Comparison of ENCODE assay signal across 1 cellular context in the genomic region with DNA sequence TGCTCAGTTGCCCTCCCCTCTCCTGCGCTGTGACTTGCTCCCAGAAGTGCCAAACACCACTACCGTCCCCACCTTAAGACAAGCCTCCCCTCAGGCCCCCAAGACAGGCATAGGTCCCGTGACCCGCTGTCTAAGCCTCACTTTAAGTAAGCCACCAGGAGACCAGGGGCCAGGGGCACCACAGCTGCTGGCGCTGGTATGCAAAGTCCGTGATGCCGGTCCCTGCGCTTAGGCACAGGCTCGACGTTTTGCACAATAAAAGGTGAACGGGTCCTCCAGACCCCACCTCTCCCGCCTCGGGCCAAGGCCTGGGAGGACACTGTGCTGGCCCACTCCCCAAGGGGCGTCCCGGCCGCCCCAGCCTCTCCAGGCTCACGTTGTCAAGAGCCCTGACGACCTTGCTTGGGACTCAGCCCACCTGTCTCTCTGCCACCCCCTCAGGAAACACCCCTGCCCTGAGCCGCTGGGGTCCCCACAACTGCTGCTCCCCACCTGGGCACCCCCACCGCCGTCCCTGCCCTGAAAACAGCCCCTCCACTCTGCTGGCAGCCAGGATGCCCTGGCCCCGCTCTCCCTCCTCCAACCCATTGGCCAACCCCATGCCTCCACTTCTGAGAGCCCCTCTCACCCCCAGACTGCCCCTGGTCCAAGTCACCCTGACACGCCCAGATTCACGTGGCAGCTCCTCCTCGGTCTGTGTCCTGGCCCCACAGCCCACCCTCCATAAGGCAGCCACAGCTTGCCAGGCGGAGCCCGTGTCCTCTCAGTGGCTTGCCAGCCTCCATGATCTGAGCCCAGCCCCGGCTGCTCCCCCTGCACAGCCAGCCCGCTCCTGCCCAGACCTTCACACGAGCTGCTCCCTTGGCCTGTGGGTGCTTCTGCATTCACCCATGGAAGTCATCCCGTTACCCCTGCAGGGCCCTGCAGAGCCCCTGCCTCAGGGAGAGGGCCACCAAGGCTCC.
TF ChIP-seq lines count a peak whose summit lies in the region.

No MANE protein-coding gene starts in this region.

TF ChIP-seq in H1, 55 proteins besides CTCF, POLR2A, EP300 and RAD21:
- TF ChIP-seq BCL11A (IDR thresholded peaks at IDR 0.05; ENCODE audit: low read depth in 2 of 2, low read length in 2 of 2) (no peak), CTBP2 (IDR thresholded peaks at IDR 0.05; ENCODE audit: borderline replicate concordance, insufficient read depth, insufficient read length, low read length) (no peak), NRF1 (IDR thresholded peaks at IDR 0.05; ENCODE audit: low read depth, low read length) (no peak), CBX5 (IDR thresholded peaks at IDR 0.05; ENCODE audit: low read depth, low read length) (no peak), RFX5 (IDR thresholded peaks at IDR 0.05; ENCODE audit: borderline replicate concordance, low read depth, low read length) (no peak), TCF12 (IDR thresholded peaks at IDR 0.05; ENCODE audit: low read depth, low read length) (no peak)
